ENCODE assay signal across 20 cellular contexts in the genomic region with DNA sequence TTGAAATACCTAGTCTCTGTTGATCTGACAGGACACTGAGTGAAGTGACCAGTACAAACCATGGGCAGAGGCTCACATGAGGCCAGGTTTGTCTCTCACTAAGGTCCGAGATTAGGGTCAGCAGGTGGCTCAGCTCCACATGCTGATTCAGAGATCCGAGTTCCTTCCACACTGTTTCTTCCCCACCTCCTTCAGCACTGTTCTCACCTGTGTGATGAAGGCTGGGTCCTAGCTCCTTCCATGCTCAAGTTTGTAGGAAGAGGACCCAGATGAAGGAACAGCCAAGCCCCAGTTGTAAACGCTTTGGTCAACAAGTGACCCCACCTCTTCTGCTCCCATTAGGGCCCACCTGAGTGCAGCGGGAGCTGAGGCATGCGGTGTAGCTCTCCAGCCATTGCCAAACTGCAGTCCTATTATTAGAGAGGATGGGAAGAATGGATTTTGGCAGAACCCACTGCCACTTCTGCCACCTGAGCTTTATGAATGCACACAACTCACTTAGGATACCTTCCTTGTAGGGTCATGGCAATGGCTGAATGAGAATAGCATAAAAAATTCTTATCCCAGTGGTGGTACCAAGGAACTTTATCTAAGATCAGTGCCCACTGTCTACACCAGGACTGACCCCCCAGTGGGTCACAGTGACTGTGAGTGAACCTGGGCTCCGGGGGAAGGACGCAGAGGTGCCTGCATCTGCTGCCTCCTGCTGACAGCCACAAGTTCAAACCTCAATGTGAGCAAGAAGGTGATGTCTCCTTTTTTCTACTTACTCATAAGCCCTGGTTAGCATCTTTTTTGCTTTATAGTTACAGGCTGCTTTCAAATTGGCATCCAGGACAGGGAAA.
A peak's percentile ranks its signal among the peaks of the same experiment; 100 is the strongest.
DNase-seq lines count a peak whose midpoint lies in the region; ATAC-seq and TF ChIP-seq lines count a peak whose summit lies in the region.
"Had no signal": no experiment of that assay in that cellular context is flagged by ENCODE, and none has a peak within 500 bp of the region (broad histone marks: within the 10 kb centered on the region; RNA-seq: fewer than 3 reads in every experiment).

No MANE protein-coding gene starts in this region.

- no peaks in the 10 kb centered on the region for H3K9me2 ChIP-seq in Loucy (replicated peaks; ENCODE audit: low read depth, low read length)

- peaks cover 42% of the 10 kb centered on the region for H3K4me1 Mint-ChIP-seq in glutamatergic neuron (ENCODE audit: low read depth, unreplicated experiment)
- peaks cover 5% of the 10 kb centered on the region for H3K4me1 Mint-ChIP-seq in progenitor cell of endocrine pancreas (ENCODE audit: low read depth)

- peak overlapping the region; percentile 5; the same call in 1 of the 2 replicates for H3K9ac ChIP-seq in ES-I3 (ENCODE audit: low read depth, low read length)
- no peak overlapping the region for H3K9ac ChIP-seq in Loucy (ENCODE audit: low read depth, low read length, poor library complexity, severe bottlenecking)

- DNase-seq in glutamatergic neuron = peak; percentile 4
- peak; percentile 3 for DNase-seq in progenitor cell of endocrine pancreas (ENCODE audit: low spot score, unreplicated experiment)
- no peak for DNase-seq in NK-92 (lab: John Stamatoyannopoulos, UW; ENCODE audit: unreplicated experiment)
- no peak for DNase-seq in globus pallidus (ENCODE audit: low spot score)
- DNase-seq: activated CD4-positive, CD25-positive, alpha-beta regulatory T cell; DMS 273 treated with DMSO at 0.1 percent for 48 hours; GF-D8; GOT3; lower lobe of right lung; NCI-H1105; NCI-H510A treated with DMSO at 0.1 percent for 48 hours; nucleus accumbens had no signal

- H2AFZ ChIP-seq in Loucy (ENCODE audit: low read length) = no peak overlapping the region

- H3K36me3 Mint-ChIP-seq in glutamatergic neuron (ENCODE audit: unreplicated experiment) (no peaks in the 10 kb centered on the region), progenitor cell of endocrine pancreas (ENCODE audit: insufficient read depth) (no peaks in the 10 kb centered on the region)
- H3K36me3 Mint-ChIP-seq: activated naive CD8-positive, alpha-beta T cell had no signal

- no peaks in the 10 kb centered on the region for H3F3A ChIP-seq in Loucy (ENCODE audit: low read depth)

- H3K9me3 Mint-ChIP-seq in glutamatergic neuron (ENCODE audit: unreplicated experiment) (peaks cover 7% of the 10 kb centered on the region), progenitor cell of endocrine pancreas (ENCODE audit: low read depth) (no peaks in the 10 kb centered on the region)
- H3K9me3 Mint-ChIP-seq: activated T-helper 1 cell treated with anti-CD3 and anti-CD28 coated beads, Interleukin-12 subunit alpha, Interleukin-12 subunit beta, Interleukin-2, Interleukin-4 antibody, amounts not matched to agents 30 ng/mL and 10 ng/mL and 1 ng/mL, durations not matched to agents 14 hours and 24 hours and 36 hours had no signal

- H3K27ac Mint-ChIP-seq in glutamatergic neuron (ENCODE audit: unreplicated experiment) = no peak overlapping the region
- no peak overlapping the region for H3K27ac Mint-ChIP-seq in progenitor cell of endocrine pancreas
- H3K27ac Mint-ChIP-seq: activated naive CD8-positive, alpha-beta T cell; activated T-helper 1 cell treated with anti-CD3 and anti-CD28 coated beads, Interleukin-12 subunit alpha, Interleukin-12 subunit beta, Interleukin-2, Interleukin-4 antibody, amounts not matched to agents 30 ng/mL and 10 ng/mL and 1 ng/mL, durations not matched to agents 14 hours and 24 hours and 36 hours had no signal

- no peak for ATAC-seq in HG03095 (IDR thresholded peaks at IDR 0.05; ENCODE audit: unreplicated experiment)
- ATAC-seq: heart left ventricle, lower lobe of right lung had no signal

- peaks cover 3% of the 10 kb centered on the region for H3K27me3 Mint-ChIP-seq in glutamatergic neuron (ENCODE audit: unreplicated experiment)
- peaks cover 47% of the 10 kb centered on the region for H3K27me3 Mint-ChIP-seq in progenitor cell of endocrine pancreas
- H3K27me3 Mint-ChIP-seq: activated naive CD8-positive, alpha-beta T cell had no signal

- TF ChIP-seq CTCF in Loucy (conservative IDR thresholded peaks at IDR 0.05; ENCODE audit: low read length) (peak; percentile 31), glutamatergic neuron (IDR thresholded peaks at IDR 0.05; ENCODE audit: partially characterized antibody, unreplicated experiment) (no peak), progenitor cell of endocrine pancreas (IDR thresholded peaks at IDR 0.05; ENCODE audit: unreplicated experiment) (no peak)

- no peaks in the 10 kb centered on the region for H4K20me1 ChIP-seq in Loucy (ENCODE audit: insufficient read depth, low read length, poor library complexity, severe bottlenecking)

- H3K36me3 ChIP-seq in ES-I3 (ENCODE audit: insufficient read depth, low read length) (no peaks in the 10 kb centered on the region), Loucy (ENCODE audit: insufficient read depth, low read length) (no peaks in the 10 kb centered on the region)
- H3K36me3 ChIP-seq: heart left ventricle, lower lobe of right lung, right atrium auricular region had no signal

- no peaks in the 10 kb centered on the region for H3K79me2 ChIP-seq in Loucy (ENCODE audit: insufficient read depth, low read length)

- H3K27me3 ChIP-seq in Loucy (ENCODE audit: insufficient read depth, low read length, poor library complexity, severe bottlenecking) = no peaks in the 10 kb centered on the region
- H3K27me3 ChIP-seq: heart left ventricle, right atrium auricular region had no signal

- H3K4me2 ChIP-seq in Loucy (ENCODE audit: low read depth, low read length, poor library complexity, severe bottlenecking) = no peak overlapping the region

- H3K4me3 Mint-ChIP-seq in glutamatergic neuron (ENCODE audit: unreplicated experiment) = no peak overlapping the region
- H3K4me3 Mint-ChIP-seq in progenitor cell of endocrine pancreas (ENCODE audit: low read depth) = no peak overlapping the region
- H3K4me3 Mint-ChIP-seq: activated naive CD8-positive, alpha-beta T cell; activated T-helper 1 cell treated with anti-CD3 and anti-CD28 coated beads, Interleukin-12 subunit alpha, Interleukin-12 subunit beta, Interleukin-2, Interleukin-4 antibody, amounts not matched to agents 30 ng/mL and 10 ng/mL and 1 ng/mL, durations not matched to agents 14 hours and 24 hours and 36 hours had no signal

- H3K4me3 ChIP-seq in Loucy (ENCODE audit: low read length, poor library complexity, severe bottlenecking) = no peak overlapping the region
- H3K4me3 ChIP-seq: heart left ventricle, lower lobe of right lung, right atrium auricular region, SK-N-MC had no signal

- H3K9me3 ChIP-seq in ES-I3 (ENCODE audit: control insufficient read depth, insufficient read depth, low read length) (no peaks in the 10 kb centered on the region), Loucy (ENCODE audit: insufficient read depth, low read depth, low read length) (no peaks in the 10 kb centered on the region)
- H3K9me3 ChIP-seq: heart left ventricle, lower lobe of right lung, right atrium auricular region had no signal

- H3K4me1 ChIP-seq in ES-I3 (ENCODE audit: insufficient read depth, low read length) = peaks cover 40% of the 10 kb centered on the region
- H3K4me1 ChIP-seq in Loucy (ENCODE audit: insufficient read depth, low read length, poor library complexity, severe bottlenecking) = peaks cover 54% of the 10 kb centered on the region
- H3K4me1 ChIP-seq: lower lobe of right lung, right atrium auricular region had no signal

Comparison
In these comparisons a context has a peak if more than half of its experiments do, and no peak if none do; other contexts are left out.
1. DNase-seq: peak in glutamatergic neuron (single experiment) and progenitor cell of endocrine pancreas (single experiment); none in NK-92 (single experiment) and globus pallidus (single experiment).